9 cellular contexts compared by ENCODE assay signal in the genomic region with DNA sequence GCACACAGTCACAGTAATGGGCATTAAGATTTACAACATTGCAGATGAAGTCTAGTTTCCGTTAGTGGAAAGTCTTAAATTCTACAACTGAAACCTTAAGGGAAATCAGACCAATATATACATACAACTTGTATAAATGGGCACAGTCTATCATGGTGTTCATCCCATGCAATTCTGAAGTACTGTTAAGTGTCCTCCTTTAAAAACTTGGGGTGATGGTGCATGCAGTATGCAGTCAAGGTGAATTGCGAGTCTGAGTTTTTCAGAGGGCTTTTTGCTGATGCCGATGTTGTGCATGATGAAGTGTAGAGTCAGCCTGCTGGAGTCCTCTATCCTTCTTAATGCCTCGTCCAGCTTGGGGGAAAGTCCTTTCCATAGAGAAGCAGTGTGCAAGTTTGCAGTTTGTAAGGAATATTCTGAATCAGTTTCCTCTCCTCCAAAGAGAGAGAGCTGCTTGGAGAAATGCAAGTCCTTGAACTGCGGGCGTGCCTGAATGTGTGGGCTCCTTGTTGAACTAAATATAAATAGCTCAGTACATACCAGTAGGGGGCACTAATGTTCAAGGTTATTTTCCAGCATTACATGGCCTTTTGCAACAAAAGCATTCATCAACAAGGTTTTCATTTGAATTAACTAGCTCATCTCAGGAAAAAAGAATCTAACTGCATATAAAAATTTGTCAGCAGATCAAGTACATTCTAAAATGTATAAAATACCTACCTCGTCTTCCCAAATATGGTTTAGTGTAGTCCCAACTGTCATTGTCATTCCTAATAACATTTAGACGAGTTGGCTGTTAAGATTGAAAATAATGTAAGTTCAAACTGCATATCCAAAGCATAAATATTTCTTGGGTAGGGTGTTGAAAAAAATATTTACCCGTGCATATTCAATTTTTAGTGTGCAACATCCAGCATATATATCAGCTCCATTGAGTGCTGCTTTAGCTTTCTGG. TPM values are rescaled to one million over a fixed set of nuclear protein-coding genes. Genes with fewer than 3 reads are reported as not detected.
DNase-seq lines count a peak whose midpoint lies in the region; ATAC-seq and TF ChIP-seq lines count a peak whose summit lies in the region.
"Had no signal": no experiment of that assay in that cellular context is flagged by ENCODE, and none has a peak within 500 bp of the region (broad histone marks: within the 10 kb centered on the region; RNA-seq: fewer than 3 reads in every experiment).

No MANE protein-coding gene starts in this region.

- H3K36me3 ChIP-seq in SK-N-MC (ENCODE audit: insufficient read depth, low read length), result peaks cover 32% of the 10 kb centered on the region

- H3K4me3 ChIP-seq in GM12875 (ENCODE audit: low read depth, low read length) (no peak overlapping the region), SK-N-MC (no peak overlapping the region)
- H3K4me3 ChIP-seq: skin epidermis had no signal

- peak overlapping the region; percentile 8; the same call in 1 of the 2 replicates for H3K27ac ChIP-seq in SK-N-MC
- H3K27ac ChIP-seq: skin epidermis had no signal

- H3K9me3 ChIP-seq in SK-N-MC (ENCODE audit: low read depth, low read length), result no peaks in the 10 kb centered on the region

- peak; percentile 48 for TF ChIP-seq CTCF in AG09319 (IDR thresholded peaks at IDR 0.05; ENCODE audit: low read depth, low read length)
- peak; percentile 35; the same call in 1 of the 2 replicates for TF ChIP-seq CTCF in GM12875 (IDR thresholded peaks at IDR 0.05; ENCODE audit: borderline replicate concordance, insufficient read depth, low read depth, low read length)

- DNase-seq in AG09319 (ENCODE audit: extremely low read depth, low read depth), result peak; percentile 59
- DNase-seq in NCI-H1105 treated with DMSO at 0.1 percent for 48 hours (lab: John Stamatoyannopoulos, UW), result peak; percentile 65
- DNase-seq in SK-N-MC (ENCODE audit: low read depth, low spot score), result peak; percentile 86
- DNase-seq in cerebellum (ENCODE audit: low spot score), result peak; percentile 61
- DNase-seq in left kidney (ENCODE audit: low read depth, low spot score), result peak; percentile 88
- DNase-seq in stromal cell of bone marrow (ENCODE audit: low read depth), result peak; percentile 62

- no peak overlapping the region for H3K9ac ChIP-seq in SK-N-MC (ENCODE audit: insufficient read length)

- ATAC-seq in HG03139 (IDR thresholded peaks at IDR 0.05; ENCODE audit: unreplicated experiment), result no peak

RNA-seq across cellular contexts. Expression of a gene that starts 21.3 kb away (rescaled TPM):
- 102 TPM for total RNA-seq in cerebellum
